20 cellular contexts compared by ENCODE assay signal in genomic region chr13:99798756-99799155, GRCh38.
DNase-seq lines count a peak whose midpoint lies in the region; ATAC-seq, FAIRE-seq and TF ChIP-seq lines count a peak whose summit lies in the region.
"Had no signal": no experiment of that assay in that cellular context is flagged by ENCODE, and none has a peak within 500 bp of the region (broad histone marks: within the 10 kb centered on the region; RNA-seq: fewer than 3 reads in every experiment).

No MANE protein-coding gene starts in this region.

- H3K36me3 Mint-ChIP-seq in activated T-cell treated with anti-CD3 and anti-CD28 coated beads, Interleukin-2, amount 50 U/mL, for 4 hours (ENCODE audit: insufficient read depth), result peaks cover 7% of the 10 kb centered on the region
- H3K36me3 Mint-ChIP-seq: CD14-positive monocyte had no signal

- peaks cover 35% of the 10 kb centered on the region for H3K4me1 ChIP-seq in HUES64 (ENCODE audit: insufficient read depth, low read length)
- H3K4me1 ChIP-seq in iPS-18a (ENCODE audit: control insufficient read depth, low read depth, low read length), result peaks cover 39% of the 10 kb centered on the region
- no peaks in the 10 kb centered on the region for H3K4me1 ChIP-seq in tibial artery
- H3K4me1 ChIP-seq: A549, BLaER1 had no signal

- no peaks in the 10 kb centered on the region for H3K9me3 Mint-ChIP-seq in activated T-cell treated with anti-CD3 and anti-CD28 coated beads, Interleukin-2, amount 50 U/mL, for 4 hours
- H3K9me3 Mint-ChIP-seq: CD4-positive, alpha-beta memory T cell; HFFc6 had no signal

- no peaks in the 10 kb centered on the region for H3K36me3 ChIP-seq in HUES64 (ENCODE audit: insufficient read depth, low read length)
- H3K36me3 ChIP-seq in iPS-18a (ENCODE audit: control insufficient read depth, low read depth, low read length), result no peaks in the 10 kb centered on the region
- no peaks in the 10 kb centered on the region for H3K36me3 ChIP-seq in tibial artery
- H3K36me3 ChIP-seq: BLaER1 had no signal

- H3K27ac ChIP-seq in HUES64 (ENCODE audit: low read depth, low read length) (peak overlapping the region; percentile 81; the same call in 1 of the 2 replicates), iPS-18a (ENCODE audit: low read length) (no peak overlapping the region), tibial artery (no peak overlapping the region)
- H3K27ac ChIP-seq: A549, BLaER1, GM23248 had no signal

- H3K4me3 Mint-ChIP-seq in activated T-cell treated with anti-CD3 and anti-CD28 coated beads, Interleukin-2, amount 50 U/mL, for 4 hours, result no peak overlapping the region
- H3K4me3 Mint-ChIP-seq: CD14-positive monocyte; CD4-positive, alpha-beta memory T cell; HFFc6 had no signal

- 64% methylated on average over 4 of the region's 4 CpGs for WGBS in HUES64

- intact Hi-C loops in tibial artery (cut with DNase I; ENCODE audit: low total_unique reads), result no loop called here

- no peaks in the 10 kb centered on the region for H3K27me3 Mint-ChIP-seq in activated T-cell treated with anti-CD3 and anti-CD28 coated beads, Interleukin-2, amount 50 U/mL, for 4 hours (ENCODE audit: low read depth)
- H3K27me3 Mint-ChIP-seq: CD4-positive, alpha-beta memory T cell had no signal

- H3K27me3 ChIP-seq in HUES64 (ENCODE audit: insufficient read depth, low read length) (no peaks in the 10 kb centered on the region), iPS-18a (ENCODE audit: control insufficient read depth, insufficient read depth, low read length) (no peaks in the 10 kb centered on the region), tibial artery (no peaks in the 10 kb centered on the region)
- H3K27me3 ChIP-seq: BLaER1 had no signal

- H3K4me3 ChIP-seq in HUES64 (ENCODE audit: low read length) (no peak overlapping the region), iPS-18a (ENCODE audit: low read length) (peak overlapping the region; percentile 7), tibial artery (no peak overlapping the region)
- H3K4me3 ChIP-seq: A549, BLaER1, GM23248 had no signal

- no peak for TF ChIP-seq CTCF in GM20000 (IDR thresholded peaks at IDR 0.05; ENCODE audit: extremely low read depth, missing control alignments)
- TF ChIP-seq CTCF in tibial artery (IDR thresholded peaks at IDR 0.05), result no peak

- H3K4me1 Mint-ChIP-seq in activated T-cell treated with anti-CD3 and anti-CD28 coated beads, Interleukin-2, amount 50 U/mL, for 4 hours (ENCODE audit: low read depth), result no peaks in the 10 kb centered on the region
- H3K4me1 Mint-ChIP-seq: CD14-positive monocyte; CD4-positive, alpha-beta memory T cell had no signal

- H3K9ac ChIP-seq in HUES64 (ENCODE audit: low read depth, low read length) (no peak overlapping the region), iPS-18a (ENCODE audit: low read length) (no peak overlapping the region)
- H3K9ac ChIP-seq: BLaER1, GM23248 had no signal

- H3K9me3 ChIP-seq in HUES64 (ENCODE audit: insufficient read depth, low read depth, low read length) (no peaks in the 10 kb centered on the region), iPS-18a (ENCODE audit: control insufficient read depth, low read depth, low read length) (no peaks in the 10 kb centered on the region), tibial artery (no peaks in the 10 kb centered on the region)
- H3K9me3 ChIP-seq: A549, BLaER1 had no signal

- no peak for DNase-seq in activated T-cell treated with anti-CD3 and anti-CD28 coated beads, Interleukin-2, amount 50 U/mL, for 4 hours
- DNase-seq in SIG-M5 (lab: John Stamatoyannopoulos, UW) (no peak), GM20000 (ENCODE audit: low spot score) (no peak), tibial artery (no peak)
- DNase-seq: CD4-positive, alpha-beta memory T cell; DMS79 treated with DMSO at 0.1 percent for 48 hours; GM23248; HFFc6; KG1 had no signal

- peak; percentile 6 for FAIRE-seq in G401.6 (lab: Jason Lieb, UNC)
- FAIRE-seq: A549, GM12891, GM19239, H54, HTR-8/SVneo had no signal

- no peak for ATAC-seq in activated T-cell treated with anti-CD3 and anti-CD28 coated beads, Interleukin-2, amount 50 U/mL, for 4 hours
- ATAC-seq: A549, HCT116 had no signal
